Comparison of ENCODE assay signal across 28 cellular contexts in the genomic region with DNA sequence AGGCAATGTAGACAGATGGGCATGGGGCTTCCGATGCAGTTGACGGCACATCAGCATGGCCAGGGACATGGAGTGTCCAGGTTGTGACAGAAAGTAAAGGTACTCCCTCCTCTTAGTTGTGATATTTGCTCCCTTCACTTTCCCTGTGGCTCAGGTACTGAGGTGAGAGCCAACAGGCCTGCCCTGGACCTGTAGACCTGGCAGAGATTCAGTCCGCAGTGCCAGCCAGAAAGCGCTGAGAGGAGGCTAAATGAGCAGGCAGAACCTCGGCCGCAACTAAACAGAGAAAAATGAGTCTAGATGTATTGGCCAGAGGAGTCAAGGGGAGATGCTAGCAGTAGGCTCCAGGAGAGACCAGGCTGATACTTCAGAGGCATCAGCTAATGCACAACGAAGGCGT. TPM values are rescaled to one million over a fixed set of nuclear protein-coding genes. Genes with fewer than 3 reads are reported as not detected.
"Had no signal": no experiment of that assay in that cellular context is flagged by ENCODE, and none has a peak within 500 bp of the region (broad histone marks: within the 10 kb centered on the region; RNA-seq: fewer than 3 reads in every experiment).

No MANE protein-coding gene starts in this region.

- H3K36me3 Mint-ChIP-seq: naive thymus-derived CD4-positive, alpha-beta T cell had no signal

- H3K27ac ChIP-seq: dorsolateral prefrontal cortex, gastrocnemius medialis, prostate gland, right atrium auricular region, testis, tibial artery, upper lobe of left lung, uterus had no signal

- H3K4me3 Mint-ChIP-seq: naive thymus-derived CD4-positive, alpha-beta T cell; nephron had no signal

- DNase-seq: cerebellar nuclear complex; dorsolateral prefrontal cortex; effector CD4-positive, alpha-beta T cell; gastrocnemius medialis; head of caudate nucleus; islet precursor cell; mesendoderm; midbrain; naive thymus-derived CD4-positive, alpha-beta T cell; nucleus accumbens; stimulated activated CD4-positive, alpha-beta T cell treated with anti-CD3 and anti-CD28 coated beads, Interleukin-12 subunit alpha, Interleukin-12 subunit beta, amount 100 ng/mL, for 4 hours; stimulated activated CD4-positive, alpha-beta T cell treated with anti-CD3 and anti-CD28 coated beads, Interleukin-1b, Interleukin-23, amount 100 ng/mL, for 48 hours; stimulated activated CD4-positive, alpha-beta T cell treated with anti-CD3 and anti-CD28 coated beads, Interleukin-4, amount 100 ng/mL, for 1 hour; stimulated activated CD8-positive, alpha-beta memory T cell treated with anti-CD3 and anti-CD28 coated beads, Interleukin-4, amount 100 ng/mL, for 48 hours; stimulated activated naive CD4-positive, alpha-beta T cell; substantia nigra; testis; tibial artery; upper lobe of left lung; uterus had no signal

- H3K4me3 ChIP-seq: dorsolateral prefrontal cortex, gastrocnemius medialis, lung, prostate gland, right atrium auricular region, smooth muscle cell, testis, tibial artery, upper lobe of left lung, uterus had no signal

- H3K36me3 ChIP-seq: gastrocnemius medialis, prostate gland, right atrium auricular region, tibial artery, upper lobe of left lung, uterus had no signal

- H3K9me3 ChIP-seq: gastrocnemius medialis, prostate gland, right atrium auricular region, testis, tibial artery, upper lobe of left lung, uterus had no signal

- H3K27ac Mint-ChIP-seq: naive thymus-derived CD4-positive, alpha-beta T cell; nephron had no signal

- H3K4me2 ChIP-seq: smooth muscle cell had no signal

- H3K9me3 Mint-ChIP-seq: naive thymus-derived CD4-positive, alpha-beta T cell; nephron had no signal

- H3K4me1 ChIP-seq: gastrocnemius medialis, prostate gland, right atrium auricular region, testis, tibial artery, upper lobe of left lung, uterus had no signal

- H3K27me3 ChIP-seq: dorsolateral prefrontal cortex, gastrocnemius medialis, right atrium auricular region, testis, tibial artery, upper lobe of left lung, uterus had no signal

- FAIRE-seq: colon had no signal

- H3K4me1 Mint-ChIP-seq: naive thymus-derived CD4-positive, alpha-beta T cell had no signal

RNA-seq across cellular contexts. Expression of a gene that starts 22.6 kb away (rescaled TPM):
- total RNA-seq: glomerular endothelial cell; naive thymus-derived CD4-positive, alpha-beta T cell; osteocyte; smooth muscle cell had no signal
- polyA plus RNA-seq: naive thymus-derived CD4-positive, alpha-beta T cell; smooth muscle cell had no signal
